ENCODE assay signal across 1 cellular context in the genomic region with DNA sequence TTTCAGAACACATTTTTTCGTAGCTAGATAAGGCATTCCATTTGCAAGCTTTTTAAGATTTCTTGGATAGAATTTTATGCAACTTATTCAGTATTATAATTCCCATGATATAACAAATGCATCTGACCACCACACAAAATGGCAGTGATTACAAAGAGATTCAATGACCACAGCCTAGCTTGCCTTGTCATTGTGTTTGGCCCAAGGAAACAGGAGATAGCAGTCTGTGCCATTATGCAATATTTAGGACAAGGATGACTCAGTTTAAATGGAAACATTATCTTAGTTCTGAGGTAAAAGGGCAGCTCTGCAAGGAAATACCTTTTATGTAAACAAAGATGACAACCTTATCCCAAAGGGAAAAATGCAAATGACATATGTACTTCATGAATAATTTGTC.
TF ChIP-seq lines count a peak whose summit lies in the region.

No MANE protein-coding gene starts in this region.

TF ChIP-seq in SK-N-SH, 30 proteins besides CTCF, POLR2A, EP300 and RAD21 (continued from another document):
- 0 out of 2 replicates have a peak, but pooled peaks have one; percentile 27 for TF ChIP-seq TEAD4 (IDR thresholded peaks at IDR 0.05; ENCODE audit: borderline replicate concordance, insufficient read depth)
- peak; percentile 52; the same call in 1 of the 2 replicates for TF ChIP-seq TCF12 (IDR thresholded peaks at IDR 0.05)
- TF ChIP-seq RXRA (IDR thresholded peaks at IDR 0.05; ENCODE audit: borderline replicate concordance, low read depth) = peak; percentile 52; the same call in 1 of the 2 replicates
- TF ChIP-seq, protein P1, sequence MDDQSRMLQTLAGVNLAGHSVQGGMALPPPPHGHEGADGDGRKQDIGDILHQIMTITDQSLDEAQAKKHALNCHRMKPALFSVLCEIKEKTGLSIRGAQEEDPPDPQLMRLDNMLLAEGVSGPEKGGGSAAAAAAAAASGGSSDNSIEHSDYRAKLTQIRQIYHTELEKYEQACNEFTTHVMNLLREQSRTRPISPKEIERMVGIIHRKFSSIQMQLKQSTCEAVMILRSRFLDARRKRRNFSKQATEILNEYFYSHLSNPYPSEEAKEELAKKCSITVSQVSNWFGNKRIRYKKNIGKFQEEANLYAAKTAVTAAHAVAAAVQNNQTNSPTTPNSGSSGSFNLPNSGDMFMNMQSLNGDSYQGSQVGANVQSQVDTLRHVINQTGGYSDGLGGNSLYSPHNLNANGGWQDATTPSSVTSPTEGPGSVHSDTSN (IDR thresholded peaks at IDR 0.05) = peak; percentile 47; the same call in 1 of the 2 replicates
- TF ChIP-seq FOSL2 (IDR thresholded peaks at IDR 0.05; ENCODE audit: borderline replicate concordance, low read depth) = peak; percentile 48; the same call in 1 of the 2 replicates
- no peak for TF ChIP-seq RFX5 (IDR thresholded peaks at IDR 0.05; ENCODE audit: low read length)
